9 cellular contexts compared by ENCODE assay signal in the genomic region with DNA sequence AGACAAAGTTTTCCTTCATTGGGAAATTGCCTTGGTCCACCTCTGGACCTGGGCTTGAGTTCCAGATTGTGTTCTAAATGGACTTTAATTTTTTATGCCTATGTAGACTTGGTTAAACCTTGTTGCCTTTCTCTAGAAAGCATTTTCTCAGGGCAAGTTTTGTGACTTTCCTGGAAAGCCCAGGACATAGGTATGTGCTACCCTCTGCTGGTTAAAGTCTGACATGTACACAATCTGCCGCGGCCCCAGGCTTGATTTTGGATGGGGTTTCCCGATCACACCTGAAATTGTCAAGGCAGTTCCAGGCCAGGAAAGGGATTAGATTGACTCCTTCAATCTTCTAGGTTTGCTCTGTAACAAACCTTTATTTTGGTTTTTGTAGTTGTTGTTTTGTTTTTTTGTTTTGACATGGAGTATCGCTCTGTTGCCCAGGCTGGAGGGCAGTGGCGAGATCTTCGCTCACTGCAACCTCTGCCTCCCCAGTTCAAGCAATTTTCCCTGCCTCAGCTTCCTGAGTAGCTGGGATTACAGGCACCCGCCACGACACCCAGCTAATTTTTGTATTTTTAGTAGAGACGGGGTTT. TPM values are rescaled to one million over a fixed set of nuclear protein-coding genes. Genes with fewer than 3 reads are reported as not detected.
DNase-seq lines count a peak whose midpoint lies in the region; ATAC-seq and TF ChIP-seq lines count a peak whose summit lies in the region.
"Had no signal": no experiment of that assay in that cellular context is flagged by ENCODE, and none has a peak within 500 bp of the region (broad histone marks: within the 10 kb centered on the region; RNA-seq: fewer than 3 reads in every experiment).

No MANE protein-coding gene starts in this region.

- H3K9me3 Mint-ChIP-seq in activated T-cell treated with anti-CD3 and anti-CD28 coated beads, Interleukin-2, amount 50 U/mL, for 24 hours, result no peaks in the 10 kb centered on the region

- H3K27ac ChIP-seq in foreskin keratinocyte, result peak overlapping the region; percentile 40
- H3K27ac ChIP-seq: skin epidermis had no signal

- DNase-seq in DMS53 treated with DMSO at 0.1 percent for 48 hours (lab: John Stamatoyannopoulos, UW; ENCODE audit: unreplicated experiment) (peak; percentile 76), NCI-H345 treated with DMSO at 0.1 percent for 48 hours (lab: John Stamatoyannopoulos, UW; ENCODE audit: unreplicated experiment) (peak; percentile 30), foreskin keratinocyte (peak in 1 of 2 donors; percentile 61), pons (ENCODE audit: low spot score) (peak; percentile 52), NCI-H774 (lab: John Stamatoyannopoulos, UW) (no peak)
- DNase-seq in activated T-cell treated with anti-CD3 and anti-CD28 coated beads, Interleukin-2, amount 50 U/mL, for 24 hours, result peak; percentile 37
- DNase-seq in central memory CD4-positive, alpha-beta T cell, result no peak

- H3K4me3 Mint-ChIP-seq in activated T-cell treated with anti-CD3 and anti-CD28 coated beads, Interleukin-2, amount 50 U/mL, for 24 hours, result no peak overlapping the region

- no peaks in the 10 kb centered on the region for H3K36me3 Mint-ChIP-seq in activated T-cell treated with anti-CD3 and anti-CD28 coated beads, Interleukin-2, amount 50 U/mL, for 24 hours (ENCODE audit: low read depth)

- peaks cover 30% of the 10 kb centered on the region for H3K4me1 ChIP-seq in foreskin keratinocyte

- H3K27me3 ChIP-seq in foreskin keratinocyte, result no peaks in the 10 kb centered on the region

- no peak overlapping the region for H3K27ac Mint-ChIP-seq in activated T-cell treated with anti-CD3 and anti-CD28 coated beads, Interleukin-2, amount 50 U/mL, for 24 hours

- peak; percentile 94 for TF ChIP-seq CTCF in foreskin keratinocyte (conservative IDR thresholded peaks at IDR 0.05)

- ATAC-seq in GM21619 (IDR thresholded peaks at IDR 0.05; ENCODE audit: unreplicated experiment), result peak; percentile 45
- peak; percentile 55 for ATAC-seq in foreskin keratinocyte

- peaks cover 24% of the 10 kb centered on the region for H3K27me3 Mint-ChIP-seq in activated T-cell treated with anti-CD3 and anti-CD28 coated beads, Interleukin-2, amount 50 U/mL, for 24 hours

- peaks cover 15% of the 10 kb centered on the region for H3K4me1 Mint-ChIP-seq in activated T-cell treated with anti-CD3 and anti-CD28 coated beads, Interleukin-2, amount 50 U/mL, for 24 hours (ENCODE audit: low read depth)

RNA-seq across cellular contexts. Expression of a gene that starts 14.1 kb away (rescaled TPM):
- total RNA-seq in foreskin keratinocyte, result 0.21 and 0.31 TPM in 2 replicates
- 0.21 and 0.49 TPM in 2 replicates for polyA plus RNA-seq in foreskin keratinocyte

RNA-seq across cellular contexts. Expression of a gene that starts 35.6 kb away (rescaled TPM):
- total RNA-seq in foreskin keratinocyte, result not detected in 2 replicates
- polyA plus RNA-seq in foreskin keratinocyte, result not detected in 2 replicates

RNA-seq across cellular contexts. Expression of a gene that starts 54.4 kb away (rescaled TPM):
- 82.0 and 89.5 TPM in 2 replicates for total RNA-seq in foreskin keratinocyte
- polyA plus RNA-seq in foreskin keratinocyte, result 113 and 132 TPM in 2 replicates

Comparison
In these comparisons a context has a peak if more than half of its experiments do, and no peak if none do; other contexts are left out.
1. DNase-seq: peak in DMS53 treated with DMSO at 0.1 percent for 48 hours (single experiment), NCI-H345 treated with DMSO at 0.1 percent for 48 hours (single experiment), activated T-cell treated with anti-CD3 and anti-CD28 coated beads, Interleukin-2, amount 50 U/mL, for 24 hours (single experiment) and pons (single experiment); none in central memory CD4-positive, alpha-beta T cell (single experiment) and NCI-H774 (single experiment).